ENCODE assay signal across 24 cellular contexts in genomic region chr1:19612516-19612915, GRCh38. TPM values are rescaled to one million over a fixed set of nuclear protein-coding genes. Genes with fewer than 3 reads are reported as not detected.
"Had no signal": no experiment of that assay in that cellular context is flagged by ENCODE, and none has a peak within 500 bp of the region (broad histone marks: within the 10 kb centered on the region; RNA-seq: fewer than 3 reads in every experiment).

No MANE protein-coding gene starts in this region.

- H3K27ac Mint-ChIP-seq: activated T-cell treated with anti-CD3 and anti-CD28 coated beads, Interleukin-2, amount 50 U/mL, for 72 hours had no signal

- H3K27me3 Mint-ChIP-seq: activated naive CD8-positive, alpha-beta T cell; brain; naive B cell had no signal

- H3K4me3 ChIP-seq: hepatocyte, stomach, upper lobe of left lung had no signal

- H3K9me3 ChIP-seq: stomach, upper lobe of left lung had no signal

- H3K9me3 Mint-ChIP-seq: activated T-cell treated with anti-CD3 and anti-CD28 coated beads, Interleukin-2, amount 50 U/mL, for 72 hours; brain; naive B cell; neural crest cell; stimulated activated effector memory CD8-positive, alpha-beta T cell treated with anti-CD3 and anti-CD28 coated beads, Interleukin-12 subunit alpha, Interleukin-12 subunit beta, amount 100 ng/mL, for 72 hours had no signal

- H3K27ac ChIP-seq: hepatocyte, upper lobe of left lung had no signal

- H3K27me3 ChIP-seq: hepatocyte, stomach, upper lobe of left lung had no signal

- ATAC-seq: activated CD4-positive, CD25-positive, alpha-beta regulatory T cell treated with anti-CD3 and anti-CD28 coated beads, Interleukin-2, amount 50 U/mL, for 24 hours; activated T-cell treated with anti-CD3 and anti-CD28 coated beads, Interleukin-2, amount 50 U/mL, for 72 hours; esophagus mucosa; left lobe of liver; sciatic nerve; stimulated activated effector memory CD8-positive, alpha-beta T cell treated with anti-CD3 and anti-CD28 coated beads, Interleukin-12 subunit alpha, Interleukin-12 subunit beta, amount 100 ng/mL, for 72 hours had no signal

- H3K4me3 Mint-ChIP-seq: activated naive CD8-positive, alpha-beta T cell; activated T-cell treated with anti-CD3 and anti-CD28 coated beads, Interleukin-2, amount 50 U/mL, for 72 hours; brain; naive B cell; neural crest cell; stimulated activated effector memory CD8-positive, alpha-beta T cell treated with anti-CD3 and anti-CD28 coated beads, Interleukin-12 subunit alpha, Interleukin-12 subunit beta, amount 100 ng/mL, for 72 hours had no signal

- DNase-seq: activated CD8-positive, alpha-beta memory T cell treated with anti-CD3 and anti-CD28 coated beads for 24 hours; activated CD8-positive, alpha-beta memory T cell treated with anti-CD3 and anti-CD28 coated beads, Interleukin-2, amount 50 U/mL, for 48 hours; activated gamma-delta T cell; activated T-cell treated with anti-CD3 and anti-CD28 coated beads, Interleukin-2, amount 50 U/mL, for 72 hours; amniotic stem cell; central memory CD4-positive, alpha-beta T cell; mammary epithelial cell; midbrain; naive B cell; stimulated activated CD4-positive, alpha-beta T cell treated with anti-CD3 and anti-CD28 coated beads, Interleukin-4, amount 100 ng/mL, for 24 hours; stomach; SW 1271; upper lobe of left lung had no signal

RNA-seq across cellular contexts. Expression of gene HTR6, which starts 52.2 kb away (rescaled TPM):
- total RNA-seq: esophagus mucosa; hepatocyte; left lobe of liver; mammary epithelial cell; neural crest cell; pulmonary artery endothelial cell; sciatic nerve; stomach; T-helper 2 cell treated with Interferon-gamma antibody and Interleukin-4, amounts not matched to agents 100 ng/mL and 5 ng/mL, for 36 hours; upper lobe of left lung had no signal
- polyA plus RNA-seq: hepatocyte, mammary epithelial cell, stomach had no signal
